ENCODE assay signal across 12 cellular contexts in genomic region chr7:16619979-16620408, GRCh38. TPM values are rescaled to one million over a fixed set of nuclear protein-coding genes. Genes with fewer than 3 reads are reported as not detected.
A peak's percentile ranks its signal among the peaks of the same experiment; 100 is the strongest.
DNase-seq lines count a peak whose midpoint lies in the region; ATAC-seq and TF ChIP-seq lines count a peak whose summit lies in the region.
"Had no signal": no experiment of that assay in that cellular context is flagged by ENCODE, and none has a peak within 500 bp of the region (broad histone marks: within the 10 kb centered on the region; RNA-seq: fewer than 3 reads in every experiment).

No MANE protein-coding gene starts in this region.

- no TSS peak for BruUV-seq in A673 (replicated peaks; lab: Mats Ljungman, UMichigan)

- peaks cover 42% of the 10 kb centered on the region for H3K36me3 Mint-ChIP-seq in activated CD8-positive, alpha-beta T cell treated with anti-CD3 and anti-CD28 coated beads, Interleukin-2, amount 10 ng/mL, durations not matched to agents 7 days and 5 days (ENCODE audit: low read depth)
- H3K36me3 Mint-ChIP-seq in osteocyte (ENCODE audit: unreplicated experiment), result peaks cover 44% of the 10 kb centered on the region

- no peaks in the 10 kb centered on the region for H3K9me3 ChIP-seq in A673 (ENCODE audit: low read depth, low read length, poor library complexity, severe bottlenecking)
- H3K9me3 ChIP-seq: colonic mucosa, left lung had no signal

- H3K4me3 ChIP-seq in A673 (ENCODE audit: low read depth, low read length, poor library complexity, severe bottlenecking), result no peak overlapping the region
- H3K4me3 ChIP-seq: colonic mucosa, left lung had no signal

- no peaks in the 10 kb centered on the region for H3K27me3 ChIP-seq in A673 (replicated peaks; ENCODE audit: insufficient read depth, low read depth, low read length, poor library complexity)
- H3K27me3 ChIP-seq: colonic mucosa, left lung had no signal

- peaks cover 35% of the 10 kb centered on the region for H3K36me3 ChIP-seq in A673 (ENCODE audit: insufficient read depth, low read length, poor library complexity, severe bottlenecking)
- H3K36me3 ChIP-seq: colonic mucosa had no signal

- H3K9me3 Mint-ChIP-seq in activated CD8-positive, alpha-beta T cell treated with anti-CD3 and anti-CD28 coated beads, Interleukin-2, amount 10 ng/mL, durations not matched to agents 7 days and 5 days (ENCODE audit: insufficient read depth), result no peaks in the 10 kb centered on the region
- H3K9me3 Mint-ChIP-seq in osteocyte (ENCODE audit: unreplicated experiment), result peaks cover 15% of the 10 kb centered on the region

- POLR2A ChIA-PET in A673 (lab: Charles Lee; ENCODE audit: low non-redundant PET), result no interaction called here
- POLR2A ChIA-PET in activated CD8-positive, alpha-beta T cell treated with anti-CD3 and anti-CD28 coated beads, Interleukin-2, amount 10 ng/mL, durations not matched to agents 7 days and 5 days (lab: Charles Lee), result no interaction called here

- H3K27ac ChIP-seq in A673 (ENCODE audit: low read depth, low read length, poor library complexity, severe bottlenecking), result no peak overlapping the region
- H3K27ac ChIP-seq: colonic mucosa, left lung had no signal

- H3K27ac Mint-ChIP-seq in activated CD8-positive, alpha-beta T cell treated with anti-CD3 and anti-CD28 coated beads, Interleukin-2, amount 10 ng/mL, durations not matched to agents 7 days and 5 days, result no peak overlapping the region
- no peak overlapping the region for H3K27ac Mint-ChIP-seq in osteocyte (ENCODE audit: unreplicated experiment)

- intact Hi-C loops in A673 (cut with micrococcal nuclease; ENCODE audit: unreplicated experiment), result no loop called here

- no peak for TF ChIP-seq CTCF in A673 (conservative IDR thresholded peaks at IDR 0.05; ENCODE audit: low read depth, low read length)
- no peak for TF ChIP-seq CTCF in osteocyte (IDR thresholded peaks at IDR 0.05)

- no peaks in the 10 kb centered on the region for H3K27me3 Mint-ChIP-seq in activated CD8-positive, alpha-beta T cell treated with anti-CD3 and anti-CD28 coated beads, Interleukin-2, amount 10 ng/mL, durations not matched to agents 7 days and 5 days (ENCODE audit: low read depth)
- H3K27me3 Mint-ChIP-seq in osteocyte (ENCODE audit: unreplicated experiment), result no peaks in the 10 kb centered on the region

- DNase-seq in A673 (ENCODE audit: low spot score) (peak; percentile 20), NCI-H128 (lab: John Stamatoyannopoulos, UW; ENCODE audit: unreplicated experiment) (no peak), ureter (ENCODE audit: low spot score) (no peak), osteocyte (ENCODE audit: extremely low spot score, unreplicated experiment) (no peak)
- DNase-seq in activated CD8-positive, alpha-beta T cell treated with anti-CD3 and anti-CD28 coated beads, Interleukin-2, amount 10 ng/mL, durations not matched to agents 7 days and 5 days, result no peak
- DNase-seq in NK-92 treated with Interleukin-12 subunit alpha and Interleukin-12 subunit beta, amount 100 ng/mL, for 24 hours (lab: John Stamatoyannopoulos, UW), result no peak
- DNase-seq: colonic mucosa, DND-41, KBM-7, left lung had no signal

- CTCF ChIA-PET in A673 (lab: Charles Lee), result no interaction called here
- CTCF ChIA-PET in activated CD8-positive, alpha-beta T cell treated with anti-CD3 and anti-CD28 coated beads, Interleukin-2, amount 10 ng/mL, durations not matched to agents 7 days and 5 days (lab: Charles Lee), result interaction anchor here (1.0 to 1.3 kb wide), 2 partner anchors 9 to 55 kb away, joined by 3 to 5 read pairs; no protein-coding TSS in a partner anchor

- ATAC-seq in GM19025 (IDR thresholded peaks at IDR 0.05; ENCODE audit: low read depth, unreplicated experiment) (peak; percentile 74), HG02973 (IDR thresholded peaks at IDR 0.05; ENCODE audit: unreplicated experiment) (peak; percentile 89)
- peak; percentile 36 for ATAC-seq in activated CD8-positive, alpha-beta T cell treated with anti-CD3 and anti-CD28 coated beads, Interleukin-2, amount 10 ng/mL, durations not matched to agents 7 days and 5 days
- ATAC-seq: left lung had no signal

- H3K4me3 Mint-ChIP-seq in activated CD8-positive, alpha-beta T cell treated with anti-CD3 and anti-CD28 coated beads, Interleukin-2, amount 10 ng/mL, durations not matched to agents 7 days and 5 days, result no peak overlapping the region
- H3K4me3 Mint-ChIP-seq in osteocyte (ENCODE audit: unreplicated experiment), result no peak overlapping the region

- peaks cover 6% of the 10 kb centered on the region for H3K4me1 Mint-ChIP-seq in activated CD8-positive, alpha-beta T cell treated with anti-CD3 and anti-CD28 coated beads, Interleukin-2, amount 10 ng/mL, durations not matched to agents 7 days and 5 days (ENCODE audit: low read depth)
- H3K4me1 Mint-ChIP-seq in osteocyte (ENCODE audit: unreplicated experiment), result no peaks in the 10 kb centered on the region

- peaks cover 9% of the 10 kb centered on the region for H3K4me1 ChIP-seq in A673 (ENCODE audit: insufficient read depth, low read length, poor library complexity, severe bottlenecking)
- H3K4me1 ChIP-seq: colonic mucosa, left lung had no signal

RNA-seq across cellular contexts. Expression of gene ANKMY2, which starts 25.6 kb away (rescaled TPM):
- 24.3 and 30.5 TPM in 2 replicates for total RNA-seq in A673 (2021)
- 10 to 100 TPM; 14.3 to 14.5 TPM for total RNA-seq in activated CD8-positive, alpha-beta T cell treated with anti-CD3 and anti-CD28 coated beads, Interleukin-2, amount 10 ng/mL, durations not matched to agents 7 days and 5 days
- total RNA-seq in ureter, result 25.1 TPM
- 16.9 TPM in 2 replicates for total RNA-seq in osteocyte

RNA-seq across cellular contexts. Expression of gene BZW2, which starts 26.0 kb away (rescaled TPM):
- 173 and 175 TPM in 2 replicates for total RNA-seq in A673 (2021)
- total RNA-seq in activated CD8-positive, alpha-beta T cell treated with anti-CD3 and anti-CD28 coated beads, Interleukin-2, amount 10 ng/mL, durations not matched to agents 7 days and 5 days, result 10 to 100 TPM; 59.7 to 62.3 TPM
- total RNA-seq in ureter, result 96.3 TPM
- 60.9 and 61.3 TPM in 2 replicates for total RNA-seq in osteocyte

Comparison
In these comparisons a context has a peak if more than half of its experiments do, and no peak if none do; other contexts are left out.
1. ATAC-seq: peak in every context shown above with its lines; median percentile 89 in HG02973; 74 in GM19025; 36 in activated CD8-positive, alpha-beta T cell treated with anti-CD3 and anti-CD28 coated beads, Interleukin-2, amount 10 ng/mL, durations not matched to agents 7 days and 5 days.